Comparison of ENCODE assay signal across 8 cellular contexts in the genomic region with DNA sequence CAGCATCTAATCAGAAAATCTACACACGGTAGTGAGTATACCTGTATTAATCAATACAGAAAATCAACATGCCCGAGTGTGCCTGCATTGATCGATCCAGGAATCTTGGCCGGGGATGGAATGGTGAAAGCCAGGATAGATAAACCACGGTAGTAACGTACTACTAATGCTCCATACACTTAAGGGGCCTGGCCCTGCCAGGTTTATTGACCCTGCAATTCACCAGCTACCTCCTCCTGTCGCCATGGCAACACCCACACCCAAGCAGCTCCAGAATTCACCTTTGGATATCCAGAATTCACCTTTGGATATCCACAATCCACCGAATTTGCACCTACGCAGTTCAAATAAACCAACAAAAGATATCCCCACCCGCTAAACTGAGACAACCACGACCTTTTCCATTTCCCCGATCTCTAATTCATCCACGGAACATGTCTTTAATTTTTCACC. TPM values are rescaled to one million over a fixed set of nuclear protein-coding genes. Genes with fewer than 3 reads are reported as not detected.
DNase-seq lines count a peak whose midpoint lies in the region; ATAC-seq and TF ChIP-seq lines count a peak whose summit lies in the region.

No MANE protein-coding gene starts in this region.

- intact Hi-C loops in psoas muscle (cut with DNase I): loop anchor here (2.0 to 5.0 kb wide), 5 partner anchors 15 to 375 kb away; a partner anchor contains a TSS

- no peak overlapping the region for H3K27ac Mint-ChIP-seq in CD4-positive, CD25-positive, alpha-beta regulatory T cell

- no peaks in the 10 kb centered on the region for H3K9me3 ChIP-seq in CD4-positive, CD25-positive, alpha-beta regulatory T cell (ENCODE audit: control insufficient read depth in 2 of 2, low read length in 2 of 2)
- H3K9me3 ChIP-seq in gastroesophageal sphincter: no peaks in the 10 kb centered on the region
- H3K9me3 ChIP-seq in psoas muscle: no peaks in the 10 kb centered on the region

- peak overlapping the region; percentile 92 for H3K4me3 ChIP-seq in CD4-positive, CD25-positive, alpha-beta regulatory T cell (ENCODE audit: low read depth, low read length)
- peak overlapping the region; percentile 62 for H3K4me3 ChIP-seq in Jurkat, Clone E6-1 (ENCODE audit: low read length)
- H3K4me3 ChIP-seq in gastroesophageal sphincter (peak overlapping the region; percentile 57 to 86), psoas muscle (peak overlapping the region; percentile 76)

- H3K36me3 ChIP-seq in CD4-positive, CD25-positive, alpha-beta regulatory T cell (ENCODE audit: control insufficient read depth, insufficient read depth, low read length): no peaks in the 10 kb centered on the region
- no peaks in the 10 kb centered on the region for H3K36me3 ChIP-seq in gastroesophageal sphincter
- no peaks in the 10 kb centered on the region for H3K36me3 ChIP-seq in psoas muscle (ENCODE audit: insufficient read depth in 1 of 2, low read depth in 1 of 2)

- no peaks in the 10 kb centered on the region for H3K36me3 Mint-ChIP-seq in CD4-positive, CD25-positive, alpha-beta regulatory T cell

- peaks cover 6 to 17% (median 11%) of the 10 kb centered on the region in 4 donors for H3K4me1 Mint-ChIP-seq in CD4-positive, CD25-positive, alpha-beta regulatory T cell

- DNase-seq in CD4-positive, CD25-positive, alpha-beta regulatory T cell: no peak
- no peak for DNase-seq in Jurkat, Clone E6-1 (ENCODE audit: low read depth, low spot score)
- peak; percentile 85 for DNase-seq in SW480 (ENCODE audit: low spot score)
- peak; percentile 31 to 54 for DNase-seq in psoas muscle
- DNase-seq in DMS114 treated with DMSO at 0.1 percent for 48 hours (lab: John Stamatoyannopoulos, UW; ENCODE audit: unreplicated experiment): no peak

- TF ChIP-seq EP300 in gastroesophageal sphincter (IDR thresholded peaks at IDR 0.05): no peak

- H3K27ac ChIP-seq in CD4-positive, CD25-positive, alpha-beta regulatory T cell (ENCODE audit: insufficient read depth, low read length, poor library complexity, severe bottlenecking): peak overlapping the region; percentile 98
- peak overlapping the region; percentile 86 to 100 (median 95) for H3K27ac ChIP-seq in gastroesophageal sphincter
- H3K27ac ChIP-seq in psoas muscle: peak overlapping the region; percentile 100

- no peak for TF ChIP-seq POLR2A in gastroesophageal sphincter (IDR thresholded peaks at IDR 0.05)

- H3K9me3 Mint-ChIP-seq in CD4-positive, CD25-positive, alpha-beta regulatory T cell: no peaks in the 10 kb centered on the region

- WGBS in gastroesophageal sphincter (ENCODE audit: low coverage in 1 of 2), 2 donors: 32 to 41% methylated on average over 13 of the region's 13 CpGs
- 10 to 18% (median 14%) methylated on average over 13 of the region's 13 CpGs for WGBS in psoas muscle, 3 donors

- no peak for TF ChIP-seq CTCF in gastroesophageal sphincter (IDR thresholded peaks at IDR 0.05)
- no peak for TF ChIP-seq CTCF in psoas muscle (IDR thresholded peaks at IDR 0.05)

- ATAC-seq in CD4-positive, CD25-positive, alpha-beta regulatory T cell (ENCODE audit: low read depth in 2 of 2): no peak
- ATAC-seq in gastroesophageal sphincter: no peak
- ATAC-seq in psoas muscle: peak in 1 of 4 donors; percentile 14
- ATAC-seq in GM18517 (IDR thresholded peaks at IDR 0.05; ENCODE audit: unreplicated experiment): no peak
- no peak for ATAC-seq in GM19324 (IDR thresholded peaks at IDR 0.05; ENCODE audit: low FRiP score, unreplicated experiment)

- no peaks in the 10 kb centered on the region for H3K27me3 Mint-ChIP-seq in CD4-positive, CD25-positive, alpha-beta regulatory T cell

- H3K27me3 ChIP-seq in CD4-positive, CD25-positive, alpha-beta regulatory T cell (ENCODE audit: control insufficient read depth, insufficient read depth, low read length): no peaks in the 10 kb centered on the region
- H3K27me3 ChIP-seq in gastroesophageal sphincter: no peaks in the 10 kb centered on the region
- H3K27me3 ChIP-seq in psoas muscle (ENCODE audit: insufficient read depth in 3 of 3, low read length in 2 of 3): no peaks in the 10 kb centered on the region

- H3K4me1 ChIP-seq in CD4-positive, CD25-positive, alpha-beta regulatory T cell (ENCODE audit: control insufficient read depth, insufficient read depth, low read length, poor library complexity, severe bottlenecking): peaks cover 31% of the 10 kb centered on the region
- peaks cover 6 to 38% (median 7%) of the 10 kb centered on the region in 3 donors for H3K4me1 ChIP-seq in gastroesophageal sphincter
- peaks cover 22% of the 10 kb centered on the region for H3K4me1 ChIP-seq in psoas muscle

- H3K4me3 Mint-ChIP-seq in CD4-positive, CD25-positive, alpha-beta regulatory T cell: no peak overlapping the region

RNA-seq across cellular contexts. Expression of a gene that starts 14.8 kb away (rescaled TPM):
- total RNA-seq in CD4-positive, CD25-positive, alpha-beta regulatory T cell: 928 TPM
- 1,000 to 10,000 TPM; 2,265 to 3,181 (median 2,786) TPM for polyA plus RNA-seq in CD4-positive, CD25-positive, alpha-beta regulatory T cell
- 176 TPM for polyA plus RNA-seq in Jurkat, Clone E6-1 (2012; ENCODE audit: insufficient read depth, insufficient read length)
- total RNA-seq in gastroesophageal sphincter (100 to 1,000 TPM; 425 to 902 (median 829) TPM), psoas muscle (1,000 to 10,000 TPM in 1 of 4 donors, 100 to 1,000 TPM in 3; 460 to 1,593 (median 666) TPM)
- polyA plus RNA-seq in psoas muscle: 1,000 to 10,000 TPM in 1 of 3 donors, 100 to 1,000 TPM in 2; 559 to 1,064 (median 580) TPM

RNA-seq across cellular contexts. Expression of a gene that starts 50.3 kb away (rescaled TPM):
- total RNA-seq in CD4-positive, CD25-positive, alpha-beta regulatory T cell: 25.4 TPM
- 10 to 100 TPM in 2 of 4 donors, 1 to 10 TPM in 2; 7.3 to 10.9 (median 9.1) TPM for polyA plus RNA-seq in CD4-positive, CD25-positive, alpha-beta regulatory T cell
- 20.1 TPM for polyA plus RNA-seq in Jurkat, Clone E6-1 (2012; ENCODE audit: insufficient read depth, insufficient read length)
- total RNA-seq in gastroesophageal sphincter (10 to 100 TPM in 2 of 4 donors, 1 to 10 TPM in 2; 7.8 to 28.0 (median 11.2) TPM), psoas muscle (10 to 100 TPM; 11.0 to 21.8 (median 12.8) TPM)
- 1 to 10 TPM; 5.8 to 8.7 (median 6.4) TPM for polyA plus RNA-seq in psoas muscle

Comparison
In these comparisons a context has a peak if more than half of its experiments do, and no peak if none do; other contexts are left out.
1. DNase-seq: peak in SW480 (single experiment) and psoas muscle (2 of 2); none in CD4-positive, CD25-positive, alpha-beta regulatory T cell (0 of 3), Jurkat, Clone E6-1 (single experiment) and DMS114 treated with DMSO at 0.1 percent for 48 hours (single experiment).
2. Peak in every context shown above with its lines, with median percentiles within 50 percentile points of each other: H3K27ac ChIP-seq and H3K4me3 ChIP-seq.